Comparison of ENCODE assay signal across 1 cellular context in genomic region chr17:27997522-27997921, GRCh38.
TF ChIP-seq lines count a peak whose summit lies in the region.

No MANE protein-coding gene starts in this region.

TF ChIP-seq in GM23338, 12 proteins besides CTCF, POLR2A, EP300 and RAD21 (continued from another document):
- TF ChIP-seq, protein P1, sequence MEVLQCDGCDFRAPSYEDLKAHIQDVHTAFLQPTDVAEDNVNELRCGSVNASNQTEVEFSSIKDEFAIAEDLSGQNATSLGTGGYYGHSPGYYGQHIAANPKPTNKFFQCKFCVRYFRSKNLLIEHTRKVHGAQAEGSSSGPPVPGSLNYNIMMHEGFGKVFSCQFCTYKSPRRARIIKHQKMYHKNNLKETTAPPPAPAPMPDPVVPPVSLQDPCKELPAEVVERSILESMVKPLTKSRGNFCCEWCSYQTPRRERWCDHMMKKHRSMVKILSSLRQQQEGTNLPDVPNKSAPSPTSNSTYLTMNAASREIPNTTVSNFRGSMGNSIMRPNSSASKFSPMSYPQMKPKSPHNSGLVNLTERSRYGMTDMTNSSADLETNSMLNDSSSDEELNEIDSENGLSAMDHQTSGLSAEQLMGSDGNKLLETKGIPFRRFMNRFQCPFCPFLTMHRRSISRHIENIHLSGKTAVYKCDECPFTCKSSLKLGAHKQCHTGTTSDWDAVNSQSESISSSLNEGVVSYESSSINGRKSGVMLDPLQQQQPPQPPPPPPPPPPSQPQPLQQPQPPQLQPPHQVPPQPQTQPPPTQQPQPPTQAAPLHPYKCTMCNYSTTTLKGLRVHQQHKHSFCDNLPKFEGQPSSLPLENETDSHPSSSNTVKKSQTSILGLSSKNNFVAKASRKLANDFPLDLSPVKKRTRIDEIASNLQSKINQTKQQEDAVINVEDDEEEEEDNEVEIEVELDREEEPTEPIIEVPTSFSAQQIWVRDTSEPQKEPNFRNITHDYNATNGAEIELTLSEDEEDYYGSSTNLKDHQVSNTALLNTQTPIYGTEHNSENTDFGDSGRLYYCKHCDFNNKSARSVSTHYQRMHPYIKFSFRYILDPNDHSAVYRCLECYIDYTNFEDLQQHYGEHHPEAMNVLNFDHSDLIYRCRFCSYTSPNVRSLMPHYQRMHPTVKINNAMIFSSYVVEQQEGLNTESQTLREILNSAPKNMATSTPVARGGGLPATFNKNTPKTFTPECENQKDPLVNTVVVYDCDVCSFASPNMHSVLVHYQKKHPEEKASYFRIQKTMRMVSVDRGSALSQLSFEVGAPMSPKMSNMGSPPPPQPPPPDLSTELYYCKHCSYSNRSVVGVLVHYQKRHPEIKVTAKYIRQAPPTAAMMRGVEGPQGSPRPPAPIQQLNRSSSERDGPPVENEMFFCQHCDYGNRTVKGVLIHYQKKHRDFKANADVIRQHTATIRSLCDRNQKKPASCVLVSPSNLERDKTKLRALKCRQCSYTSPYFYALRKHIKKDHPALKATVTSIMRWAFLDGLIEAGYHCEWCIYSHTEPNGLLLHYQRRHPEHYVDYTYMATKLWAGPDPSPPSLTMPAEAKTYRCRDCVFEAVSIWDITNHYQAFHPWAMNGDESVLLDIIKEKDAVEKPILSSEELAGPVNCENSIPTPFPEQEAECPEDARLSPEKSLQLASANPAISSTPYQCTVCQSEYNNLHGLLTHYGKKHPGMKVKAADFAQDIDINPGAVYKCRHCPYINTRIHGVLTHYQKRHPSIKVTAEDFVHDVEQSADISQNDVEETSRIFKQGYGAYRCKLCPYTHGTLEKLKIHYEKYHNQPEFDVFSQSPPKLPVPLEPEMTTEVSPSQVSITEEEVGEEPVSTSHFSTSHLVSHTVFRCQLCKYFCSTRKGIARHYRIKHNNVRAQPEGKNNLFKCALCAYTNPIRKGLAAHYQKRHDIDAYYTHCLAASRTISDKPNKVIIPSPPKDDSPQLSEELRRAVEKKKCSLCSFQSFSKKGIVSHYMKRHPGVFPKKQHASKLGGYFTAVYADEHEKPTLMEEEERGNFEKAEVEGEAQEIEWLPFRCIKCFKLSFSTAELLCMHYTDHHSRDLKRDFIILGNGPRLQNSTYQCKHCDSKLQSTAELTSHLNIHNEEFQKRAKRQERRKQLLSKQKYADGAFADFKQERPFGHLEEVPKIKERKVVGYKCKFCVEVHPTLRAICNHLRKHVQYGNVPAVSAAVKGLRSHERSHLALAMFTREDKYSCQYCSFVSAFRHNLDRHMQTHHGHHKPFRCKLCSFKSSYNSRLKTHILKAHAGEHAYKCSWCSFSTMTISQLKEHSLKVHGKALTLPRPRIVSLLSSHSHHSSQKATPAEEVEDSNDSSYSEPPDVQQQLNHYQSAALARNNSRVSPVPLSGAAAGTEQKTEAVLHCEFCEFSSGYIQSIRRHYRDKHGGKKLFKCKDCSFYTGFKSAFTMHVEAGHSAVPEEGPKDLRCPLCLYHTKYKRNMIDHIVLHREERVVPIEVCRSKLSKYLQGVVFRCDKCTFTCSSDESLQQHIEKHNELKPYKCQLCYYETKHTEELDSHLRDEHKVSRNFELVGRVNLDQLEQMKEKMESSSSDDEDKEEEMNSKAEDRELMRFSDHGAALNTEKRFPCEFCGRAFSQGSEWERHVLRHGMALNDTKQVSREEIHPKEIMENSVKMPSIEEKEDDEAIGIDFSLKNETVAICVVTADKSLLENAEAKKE (CRISPR knock-in tag; IDR thresholded peaks at IDR 0.05), result no peak
- TF ChIP-seq POLR2AphosphoS5 (IDR thresholded peaks at IDR 0.05; ENCODE audit: low read depth), result no peak
- no peak for TF ChIP-seq NANOG (IDR thresholded peaks at IDR 0.05; ENCODE audit: borderline replicate concordance)
- TF ChIP-seq, protein P2, sequence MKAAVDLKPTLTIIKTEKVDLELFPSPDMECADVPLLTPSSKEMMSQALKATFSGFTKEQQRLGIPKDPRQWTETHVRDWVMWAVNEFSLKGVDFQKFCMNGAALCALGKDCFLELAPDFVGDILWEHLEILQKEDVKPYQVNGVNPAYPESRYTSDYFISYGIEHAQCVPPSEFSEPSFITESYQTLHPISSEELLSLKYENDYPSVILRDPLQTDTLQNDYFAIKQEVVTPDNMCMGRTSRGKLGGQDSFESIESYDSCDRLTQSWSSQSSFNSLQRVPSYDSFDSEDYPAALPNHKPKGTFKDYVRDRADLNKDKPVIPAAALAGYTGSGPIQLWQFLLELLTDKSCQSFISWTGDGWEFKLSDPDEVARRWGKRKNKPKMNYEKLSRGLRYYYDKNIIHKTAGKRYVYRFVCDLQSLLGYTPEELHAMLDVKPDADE (IDR thresholded peaks at IDR 0.05), result no peak
- no peak for TF ChIP-seq STAT1 (IDR thresholded peaks at IDR 0.05; ENCODE audit: unreplicated experiment)
- no peak for TF ChIP-seq ZNF331 (CRISPR knock-in tag; IDR thresholded peaks at IDR 0.05; ENCODE audit: low read depth)
